ENCODE assay signal across 23 cellular contexts in the genomic region with DNA sequence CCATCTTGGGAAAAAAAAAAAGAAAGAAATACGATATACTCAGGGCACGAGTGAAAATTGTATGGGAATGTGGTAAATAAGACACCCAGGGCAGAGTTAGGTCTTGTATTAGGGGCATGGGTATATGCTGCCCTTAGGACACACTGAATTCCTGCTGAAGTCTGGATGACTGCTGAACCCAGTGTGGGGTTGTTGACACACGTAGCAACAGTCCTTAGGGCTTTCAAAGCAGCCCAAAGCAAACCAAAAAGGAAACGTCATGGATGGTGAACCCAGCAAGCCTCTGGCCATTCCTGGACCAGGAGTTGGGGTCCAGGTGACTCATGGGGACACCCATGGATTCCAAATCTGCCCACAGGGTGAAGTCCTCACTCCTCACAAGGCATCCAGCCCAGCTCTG. TPM values are rescaled to one million over a fixed set of nuclear protein-coding genes. Genes with fewer than 3 reads are reported as not detected.
DNase-seq lines count a peak whose midpoint lies in the region; ATAC-seq and TF ChIP-seq lines count a peak whose summit lies in the region.
"Had no signal": no experiment of that assay in that cellular context is flagged by ENCODE, and none has a peak within 500 bp of the region (broad histone marks: within the 10 kb centered on the region; RNA-seq: fewer than 3 reads in every experiment).

No MANE protein-coding gene starts in this region.

- H3K36me3 Mint-ChIP-seq in T-helper 17 cell (ENCODE audit: low read depth) (no peaks in the 10 kb centered on the region), progenitor cell of endocrine pancreas (ENCODE audit: insufficient read depth) (no peaks in the 10 kb centered on the region)
- H3K36me3 Mint-ChIP-seq: CD4-positive, CD25-positive, alpha-beta regulatory T cell had no signal

- no peak overlapping the region for H3K27ac Mint-ChIP-seq in T-helper 17 cell
- peak overlapping the region; percentile 41 for H3K27ac Mint-ChIP-seq in progenitor cell of endocrine pancreas
- H3K27ac Mint-ChIP-seq: GM23338 had no signal

- no peak for TF ChIP-seq CTCF in progenitor cell of endocrine pancreas (IDR thresholded peaks at IDR 0.05; ENCODE audit: unreplicated experiment)
- no peak for TF ChIP-seq CTCF in foreskin fibroblast (IDR thresholded peaks at IDR 0.05; ENCODE audit: low read depth, low read length)

- no peak for ATAC-seq in T-helper 17 cell
- no peak for ATAC-seq in GM18505 (IDR thresholded peaks at IDR 0.05; ENCODE audit: unreplicated experiment)
- ATAC-seq: GM23338, Right ventricle myocardium inferior had no signal

- H3K9me3 ChIP-seq in T-helper 17 cell (ENCODE audit: control insufficient read depth, low read length, poor library complexity, severe bottlenecking) = no peaks in the 10 kb centered on the region
- H3K9me3 ChIP-seq: BE2C, SJSA1 had no signal

- peak; percentile 23 for DNase-seq in EH (ENCODE audit: low read depth)
- no peak for DNase-seq in T-helper 17 cell
- DNase-seq in fibroblast of peridontal ligament (ENCODE audit: extremely low read depth) = peak; percentile 17
- DNase-seq in progenitor cell of endocrine pancreas (ENCODE audit: low spot score, unreplicated experiment) = no peak
- no peak for DNase-seq in NCI-H2107 treated with DMSO at 0.1 percent for 48 hours (lab: John Stamatoyannopoulos, UW; ENCODE audit: unreplicated experiment)
- DNase-seq in retina = no peak
- DNase-seq in foreskin fibroblast = no peak
- DNase-seq: BE2C; CD4-positive, CD25-positive, alpha-beta regulatory T cell; COR-L47; DMS79; HCEC 1CT; KG1; NCI-H1105; NCI-H146; NCI-H2029; NCI-H2171; NCI-H524 treated with DMSO at 0.1 percent for 48 hours; NCI-H82 had no signal

- H3K4me3 Mint-ChIP-seq in T-helper 17 cell (peak overlapping the region; percentile 41), progenitor cell of endocrine pancreas (ENCODE audit: low read depth) (no peak overlapping the region)
- H3K4me3 Mint-ChIP-seq: GM23338 had no signal

- H3K4me3 ChIP-seq in foreskin fibroblast (ENCODE audit: low read depth in 1 of 2, low read length in 2 of 2) = no peak overlapping the region
- H3K4me3 ChIP-seq: GM23338, SJSA1 had no signal

- no peaks in the 10 kb centered on the region for H3K9me3 Mint-ChIP-seq in progenitor cell of endocrine pancreas (ENCODE audit: low read depth)
- H3K9me3 Mint-ChIP-seq: CD4-positive, CD25-positive, alpha-beta regulatory T cell; GM23338 had no signal

- H3K4me1 Mint-ChIP-seq in T-helper 17 cell (no peaks in the 10 kb centered on the region), progenitor cell of endocrine pancreas (ENCODE audit: low read depth) (peaks cover 21% of the 10 kb centered on the region)
- H3K4me1 Mint-ChIP-seq: CD4-positive, CD25-positive, alpha-beta regulatory T cell had no signal

- no peak for TF ChIP-seq POLR2A in GM18505 (IDR thresholded peaks at IDR 0.05; ENCODE audit: borderline replicate concordance, extremely low read depth, insufficient read depth, insufficient read length)

- no peaks in the 10 kb centered on the region for H3K27me3 Mint-ChIP-seq in T-helper 17 cell
- H3K27me3 Mint-ChIP-seq in progenitor cell of endocrine pancreas = no peaks in the 10 kb centered on the region
- H3K27me3 Mint-ChIP-seq: CD4-positive, CD25-positive, alpha-beta regulatory T cell had no signal

RNA-seq across cellular contexts. Expression of a gene that starts 27.1 kb away (rescaled TPM):
- total RNA-seq in T-helper 17 cell (under 1 TPM in 1 of 2 donors, not detected in 1; 0.18 TPM), progenitor cell of endocrine pancreas (23.6 and 26.5 TPM in 2 replicates)

RNA-seq across cellular contexts. Expression of a gene that starts 39.3 kb away (rescaled TPM):
- total RNA-seq in T-helper 17 cell = 100 to 1,000 TPM; 292 to 353 TPM
- 317 and 322 TPM in 2 replicates for total RNA-seq in progenitor cell of endocrine pancreas

Comparison
In these comparisons a context has a peak if more than half of its experiments do, and no peak if none do; other contexts are left out.
1. DNase-seq: peak in EH (single experiment) and fibroblast of peridontal ligament (single experiment); none in T-helper 17 cell (0 of 3), progenitor cell of endocrine pancreas (single experiment), NCI-H2107 treated with DMSO at 0.1 percent for 48 hours (single experiment), retina (single experiment) and foreskin fibroblast (0 of 2).
2. RNA of a gene that starts 27.1 kb away (total RNA-seq): 23.6 to 26.5 TPM in progenitor cell of endocrine pancreas; 0.18 TPM in T-helper 17 cell; every median in the first group is over 10 times any median in the second.